In genomic region chr9:112174965-112175795, GRCh38 we compare ENCODE assay signal across 8 cellular contexts. TPM values are rescaled to one million over a fixed set of nuclear protein-coding genes. Genes with fewer than 3 reads are reported as not detected.
A peak's percentile ranks its signal among the peaks of the same experiment; 100 is the strongest.
DNase-seq lines count a peak whose midpoint lies in the region; ATAC-seq, FAIRE-seq and TF ChIP-seq lines count a peak whose summit lies in the region.

Gene SUSD1 (minus strand): TSS chr9:112175297. CDS start chr9:112175235, 62 bp downstream.

- H3K9me3 Mint-ChIP-seq in CD8-positive, alpha-beta T cell = no peaks in the 10 kb centered on the region

- under 1% methylated on average over 49 of the region's 88 CpGs for WGBS in K562 (ENCODE audit: insufficient coverage, low coverage, missing lambda C conversion rate)
- 4 to 5% (median 5%) methylated on average over 53 to 88 of the region's 88 CpGs for WGBS in small intestine, 3 donors

- peak; percentile 56; the same call in 1 of the 2 replicates for TF ChIP-seq EP300 in K562 (IDR thresholded peaks at IDR 0.05; ENCODE audit: low read length)

- H3K36me3 Mint-ChIP-seq in CD8-positive, alpha-beta T cell = no peaks in the 10 kb centered on the region

- H4K20me1 ChIP-seq in K562 (replicated peaks; ENCODE audit: control insufficient read depth, insufficient read depth, low read length) = no peaks in the 10 kb centered on the region; the same call in 1 of the 2 replicates

- DNase-seq in CD8-positive, alpha-beta T cell = peak in 5 of 7 experiments; percentile 20 to 67 (median 37)
- peak; percentile 52 to 58 for DNase-seq in SJCRH30
- peak; percentile 83 to 91 (median 90) for DNase-seq in K562 (ENCODE audit: extremely low read depth in 1 of 4, low spot score in 3 of 4)
- peak; percentile 46 for DNase-seq in small intestine
- DNase-seq in dedifferentiated amniotic fluid mesenchymal stem cell (ENCODE audit: extremely low spot score) = no peak

- FAIRE-seq in K562 (lab: Jason Lieb, UNC) (no peak), small intestine (lab: Jason Lieb, UNC) (no peak)

- H3K4me1 Mint-ChIP-seq in CD8-positive, alpha-beta T cell (ENCODE audit: low read depth) = peaks cover 74% of the 10 kb centered on the region

- peak; percentile 77 for TF ChIP-seq POLR2A in K562 (conservative IDR thresholded peaks at IDR 0.05)

- H3K27me3 Mint-ChIP-seq in CD8-positive, alpha-beta T cell (ENCODE audit: low read depth) = no peaks in the 10 kb centered on the region

- TSS peak; percentile 82 for BruUV-seq in K562 (replicated peaks; lab: Mats Ljungman, UMichigan)

- H3K27me3 ChIP-seq in CD8-positive, alpha-beta T cell (ENCODE audit: insufficient read depth, low read length) = no peaks in the 10 kb centered on the region
- H3K27me3 ChIP-seq in SJCRH30 = no peaks in the 10 kb centered on the region
- H3K27me3 ChIP-seq in K562 (ENCODE audit: control insufficient read depth in 2 of 2, insufficient read depth in 2 of 2, low read length in 2 of 2) = no peaks in the 10 kb centered on the region
- peaks cover 47% of the 10 kb centered on the region for H3K27me3 ChIP-seq in iPS-20b (ENCODE audit: insufficient read depth, low read length)
- H3K27me3 ChIP-seq in small intestine (ENCODE audit: control insufficient read depth in 2 of 2, insufficient read depth in 2 of 2, low read length in 2 of 2) = no peaks in the 10 kb centered on the region

- peak within 1 kb of the TSS; percentile 35 for H3K27ac ChIP-seq in CD8-positive, alpha-beta T cell (ENCODE audit: low read depth, low read length)
- peak within 1 kb of the TSS; percentile 57 for H3K27ac ChIP-seq in SJCRH30
- H3K27ac ChIP-seq in K562 (ENCODE audit: extremely low read depth, low read depth, low read length) = peak within 1 kb of the TSS; percentile 99
- H3K27ac ChIP-seq in iPS-20b (ENCODE audit: low read length) = no peak within 1 kb of the TSS
- peak within 1 kb of the TSS; percentile 89 to 94 for H3K27ac ChIP-seq in small intestine (ENCODE audit: low read depth in 1 of 2, low read length in 1 of 2)

- H3K9me1 ChIP-seq in K562 (ENCODE audit: control insufficient read depth, insufficient read depth, low read length) = no peaks in the 10 kb centered on the region

- H3K9me3 ChIP-seq in CD8-positive, alpha-beta T cell (ENCODE audit: low read length) = no peaks in the 10 kb centered on the region
- no peaks in the 10 kb centered on the region for H3K9me3 ChIP-seq in SJCRH30 (replicated peaks)
- H3K9me3 ChIP-seq in K562 (replicated peaks; ENCODE audit: control insufficient read depth, insufficient read depth, low read depth, low read length) = no peaks in the 10 kb centered on the region
- no peaks in the 10 kb centered on the region for H3K9me3 ChIP-seq in iPS-20b (ENCODE audit: insufficient read depth, low read depth, low read length)
- no peaks in the 10 kb centered on the region for H3K9me3 ChIP-seq in small intestine (ENCODE audit: control insufficient read depth, low read depth)

- intact Hi-C loops in CD8-positive, alpha-beta T cell (cut with DNase I, micrococcal nuclease) = loop anchor here (1.0 to 10.0 kb wide), 9 partner anchors 42 to 690 kb away; partner anchors contain the start of genes INIP (in 2 of the 2), DNAJC25 (in 1 of the 2), ECPAS (in 1 of the 2) and PTBP3 (in 1 of the 2)
- intact Hi-C loops in K562 (cut with micrococcal nuclease) = loop anchor here (5.0 kb wide), 3 partner anchors 47 to 137 kb away; no protein-coding TSS in a partner anchor

- H3K4me3 ChIP-seq in CD8-positive, alpha-beta T cell (ENCODE audit: low read depth, low read length) = peak within 1 kb of the TSS; percentile 73
- H3K4me3 ChIP-seq in SJCRH30 = peak within 1 kb of the TSS; percentile 74
- H3K4me3 ChIP-seq in K562 = peak within 1 kb of the TSS; percentile 60
- H3K4me3 ChIP-seq in iPS-20b (ENCODE audit: low read length) = peak within 1 kb of the TSS; percentile 87
- H3K4me3 ChIP-seq in small intestine (ENCODE audit: low read depth in 1 of 2, low read length in 2 of 2) = peak within 1 kb of the TSS; percentile 72 to 90

- H3K9ac ChIP-seq in K562 (ENCODE audit: insufficient read depth in 1 of 2, low read depth in 2 of 2, low read length in 2 of 2) (peak within 1 kb of the TSS; percentile 93 to 98), iPS-20b (ENCODE audit: low read depth, low read length) (peak within 1 kb of the TSS; percentile 67; the same call in 1 of the 2 replicates)

- POLR2A ChIA-PET in CD8-positive, alpha-beta T cell (lab: Charles Lee) = interaction anchor here (0.9 to 2.5 kb wide), 3 partner anchors 48 to 158 kb away, joined by 3 to 15 read pairs (median 3); partner anchors contain the start of gene PTBP3
- POLR2A ChIA-PET in K562 (lab: Yijun Ruan, JAX) = interaction anchor here (0.6 to 5.3 kb wide), 9 partner anchors 10 to 1919 kb away, joined by 3 to 34 read pairs (median 3); partner anchors contain the start of genes PTBP3 and TXN

- peak within 1 kb of the TSS; percentile 91 for H3K4me3 Mint-ChIP-seq in CD8-positive, alpha-beta T cell

- H3K4me1 ChIP-seq in CD8-positive, alpha-beta T cell (ENCODE audit: insufficient read depth, low read length) = peaks cover 53% of the 10 kb centered on the region
- H3K4me1 ChIP-seq in SJCRH30 = peaks cover 8% of the 10 kb centered on the region
- peaks cover 59 to 73% of the 10 kb centered on the region in 2 experiments for H3K4me1 ChIP-seq in K562 (replicated peaks in 1 of 2; ENCODE audit: control insufficient read depth in 2 of 2, insufficient read depth in 2 of 2, low read length in 2 of 2)
- peaks cover 5% of the 10 kb centered on the region; the same call in 1 of the 2 replicates for H3K4me1 ChIP-seq in iPS-20b (ENCODE audit: insufficient read depth, low read length)
- H3K4me1 ChIP-seq in small intestine (ENCODE audit: control insufficient read depth in 2 of 2, insufficient read depth in 1 of 2, low read depth in 1 of 2, low read length in 1 of 2) = peaks cover 2 to 18% of the 10 kb centered on the region in 2 donors

- H3K36me3 ChIP-seq in CD8-positive, alpha-beta T cell (ENCODE audit: insufficient read depth, low read length) = no peaks in the 10 kb centered on the region
- H3K36me3 ChIP-seq in SJCRH30 (no peaks in the 10 kb centered on the region), K562 (ENCODE audit: control insufficient read depth, insufficient read depth, low read length) (peaks cover 33% of the 10 kb centered on the region), iPS-20b (ENCODE audit: insufficient read depth, low read depth, low read length) (no peaks in the 10 kb centered on the region), small intestine (ENCODE audit: control insufficient read depth in 2 of 2, insufficient read depth in 2 of 2, low read length in 2 of 2) (no peaks in the 10 kb centered on the region)

- TF ChIP-seq RAD21 in K562 (CRISPR knock-in tag; conservative IDR thresholded peaks at IDR 0.05 in 1 of 2, IDR thresholded peaks at IDR 0.05 in 1 of 2) = no peak; a peak in 1 of 4 replicates

- in situ Hi-C loops in K562 (cut with MboI) = no loop called here

- H3K4me2 ChIP-seq in K562 (ENCODE audit: insufficient read depth, low read length) = peak within 1 kb of the TSS; percentile 99

- H3K27ac Mint-ChIP-seq in CD8-positive, alpha-beta T cell = peak within 1 kb of the TSS; percentile 87

- CTCF ChIA-PET in CD8-positive, alpha-beta T cell (lab: Charles Lee) = interaction anchor here (0.6 to 1.5 kb wide), 4 partner anchors 12 to 186 kb away, joined by 3 to 6 read pairs (median 4); no protein-coding TSS in a partner anchor
- CTCF ChIA-PET in K562 (lab: Yijun Ruan, JAX; ENCODE audit: low intra/inter-chr PET ratio) = no interaction called here

- H3K79me2 ChIP-seq in K562 (ENCODE audit: control insufficient read depth, insufficient read depth, low read length) = peaks cover 54% of the 10 kb centered on the region

- peak within 1 kb of the TSS; percentile 84 for H2AFZ ChIP-seq in K562 (ENCODE audit: low read depth, low read length)

- ATAC-seq in CD8-positive, alpha-beta T cell = peak; percentile 47
- ATAC-seq in GM19025 (IDR thresholded peaks at IDR 0.05; ENCODE audit: low read depth, unreplicated experiment) (peak; percentile 51), HG03108 (IDR thresholded peaks at IDR 0.05; ENCODE audit: unreplicated experiment) (peak; percentile 35), K562 (peak; percentile 67)

- TF ChIP-seq CTCF in CD8-positive, alpha-beta T cell (IDR thresholded peaks at IDR 0.05) = no peak
- peak in 2 of 3 experiments; percentile 10 to 29; a peak in 3 of 6 replicates for TF ChIP-seq CTCF in K562 (IDR thresholded peaks at IDR 0.05 in 2 of 3, conservative IDR thresholded peaks at IDR 0.05 in 1 of 3; ENCODE audit: insufficient read depth in 2 of 3, low read depth in 1 of 3, low read length in 3 of 3)

TF ChIP-seq in K562, 482 proteins besides CTCF, POLR2A, EP300 and RAD21 (continues in another document):
- no peak for TF ChIP-seq SETDB1 (IDR thresholded peaks at IDR 0.05; ENCODE audit: low read length)
- no peak for TF ChIP-seq PTRF (tag; IDR thresholded peaks at IDR 0.05)
- no peak for TF ChIP-seq TAL1 (IDR thresholded peaks at IDR 0.05)
- TF ChIP-seq TEAD4 (IDR thresholded peaks at IDR 0.05; ENCODE audit: low read length) = peak; percentile 22; the same call in 1 of the 2 replicates
- TF ChIP-seq TEAD4 (CRISPR knock-in tag; IDR thresholded peaks at IDR 0.05; ENCODE audit: borderline replicate concordance) = no peak
- no peak for TF ChIP-seq ESRRA (IDR thresholded peaks at IDR 0.05; ENCODE audit: borderline replicate concordance, low read depth)
- no peak for TF ChIP-seq SNAPC5 (CRISPR knock-in tag; IDR thresholded peaks at IDR 0.05)

RNA-seq across cellular contexts. Expression of gene SUSD1, which starts in this region (rescaled TPM):
- 1 to 10 TPM; 4.0 to 4.2 TPM for total RNA-seq in CD8-positive, alpha-beta T cell
- 17.9 and 19.5 TPM in 2 replicates for total RNA-seq in SJCRH30 (2014; rRNA removed; shearing (Covaris generic))
- total RNA-seq in K562 (2011; cell fraction: chromatin; rRNA removed; ENCODE audit: low replicate concordance) = 117 and 175 TPM in 2 replicates
- total RNA-seq in K562 (2011; cell fraction: nucleolus; rRNA removed) = 81.5 and 91.5 TPM in 2 replicates
- total RNA-seq in K562 (2011; cell fraction: nucleoplasm; rRNA removed) = 112 and 122 TPM in 2 replicates
- total RNA-seq in K562 (2014; rRNA removed) (27.8 and 35.6 TPM in 2 replicates), K562 (2014; rRNA removed; fragmentation: Illumina TruSeq; extraction: Trizol) (36.1 and 38.2 TPM in 2 replicates), K562 (2015; rRNA removed; fragmentation: Illumina TruSeq; extraction: Trizol) (35.2 and 37.3 TPM in 2 replicates), K562 (2021) (37.4 and 40.4 TPM in 2 replicates)
- polyA plus RNA-seq in K562 (2011; rRNA removed) (38.0 and 44.4 TPM in 2 replicates), K562 (2014; fragmentation: Illumina TruSeq; extraction: Trizol) (30.1 and 36.1 TPM in 2 replicates), K562 (2014; fragmentation: Nextera tagmentation; extraction: Ambion mirVana) (10 to 100 TPM; 10.9 to 11.9 TPM), K562 (2014; rRNA removed) (21.9 and 31.0 TPM in 2 replicates), small intestine (1 to 10 TPM; 3.8 to 9.8 (median 4.2) TPM)
- polyA plus RNA-seq in K562 (2011; cell fraction: cytosol; rRNA removed) = 25.2 and 36.0 TPM in 2 replicates
- polyA plus RNA-seq in K562 (2011; cell fraction: nucleus; rRNA removed) = 36.6 and 39.7 TPM in 2 replicates
- 23.3 and 26.8 TPM in 2 replicates for polyA plus RNA-seq in K562 (2012)
- 91.5 and 92.3 TPM in 2 replicates for polyA minus RNA-seq in K562 (2011; rRNA and poly(A)+ RNA removed)
- 38.1 and 39.9 TPM in 2 replicates for polyA minus RNA-seq in K562 (2011; cell fraction: cytosol; rRNA and poly(A)+ RNA removed)
- 36.2 and 58.4 TPM in 2 replicates for polyA minus RNA-seq in K562 (2011; cell fraction: nucleus; rRNA and poly(A)+ RNA removed)
